12 cellular contexts compared by ENCODE assay signal in the genomic region with DNA sequence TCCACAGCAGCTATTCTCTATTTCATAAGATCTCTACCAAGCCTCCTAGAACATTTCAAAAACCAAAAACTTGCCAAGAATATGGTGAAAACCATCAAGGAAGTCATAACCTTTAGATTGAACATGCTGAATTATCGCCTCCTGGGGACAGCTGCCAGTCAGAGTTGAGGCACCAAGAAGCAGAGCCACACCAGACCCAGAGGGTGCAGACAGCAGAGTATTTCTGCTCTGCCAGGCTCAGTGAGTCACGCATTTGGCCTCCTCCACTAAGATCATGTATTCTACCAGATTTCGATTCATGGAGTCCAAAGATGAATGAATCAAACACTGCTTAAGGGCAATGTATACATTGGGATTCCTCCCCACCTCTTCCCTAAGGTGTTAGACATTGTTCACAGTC. TPM values are rescaled to one million over a fixed set of nuclear protein-coding genes. Genes with fewer than 3 reads are reported as not detected.
DNase-seq lines count a peak whose midpoint lies in the region; ATAC-seq and TF ChIP-seq lines count a peak whose summit lies in the region.
"Had no signal": no experiment of that assay in that cellular context is flagged by ENCODE, and none has a peak within 500 bp of the region (broad histone marks: within the 10 kb centered on the region; RNA-seq: fewer than 3 reads in every experiment).

No MANE protein-coding gene starts in this region.

- H3K36me3 ChIP-seq in ES-I3 (ENCODE audit: insufficient read depth, low read length) (peaks cover 16% of the 10 kb centered on the region), SJSA1 (peaks cover 70% of the 10 kb centered on the region), gastrocnemius medialis (no peaks in the 10 kb centered on the region), BE2C (no peaks in the 10 kb centered on the region)

- in situ Hi-C loops in gastrocnemius medialis (cut with MboI; ENCODE audit: low sequenced_read_pairs in 4 of 4), result no loop called here

- peaks cover 9% of the 10 kb centered on the region for H3K4me1 ChIP-seq in ES-I3 (ENCODE audit: insufficient read depth, low read length)
- peaks cover 54% of the 10 kb centered on the region for H3K4me1 ChIP-seq in SJSA1 (replicated peaks)
- H3K4me1 ChIP-seq in gastrocnemius medialis, result peaks cover 5 to 26% of the 10 kb centered on the region in 2 donors
- H3K4me1 ChIP-seq in BE2C, result no peaks in the 10 kb centered on the region; the same call in 1 of the 2 replicates

- DNase-seq in SJSA1 (ENCODE audit: low read depth in 1 of 2, low spot score in 2 of 2) (peak; percentile 25 to 55), foreskin fibroblast (peak in 1 of 2 donors; percentile 66), gastrocnemius medialis (no peak), NCI-H345 treated with DMSO at 0.1 percent for 48 hours (lab: John Stamatoyannopoulos, UW; ENCODE audit: unreplicated experiment) (no peak), T1000 (lab: John Stamatoyannopoulos, UW) (no peak), BE2C (no peak), NCI-H2196 treated with DMSO at 0.1 percent for 48 hours (lab: John Stamatoyannopoulos, UW; ENCODE audit: unreplicated experiment) (no peak)
- DNase-seq: activated T-cell treated with anti-CD3 and anti-CD28 coated beads, Interleukin-2, amount 50 U/mL, for 48 hours; naive B cell; NCI-H510A treated with DMSO at 0.1 percent for 48 hours; T-helper 2 cell had no signal

- peak overlapping the region; percentile 85; the same call in 1 of the 2 replicates for H3K9ac ChIP-seq in ES-I3 (ENCODE audit: low read depth, low read length)

- intact Hi-C loops in gastrocnemius medialis (cut with DNase I; ENCODE audit: low total_unique reads), result no loop called here

- peak overlapping the region; percentile 85 for H3K4me3 ChIP-seq in SJSA1
- H3K4me3 ChIP-seq in foreskin fibroblast (ENCODE audit: low read depth in 1 of 2, low read length in 2 of 2), result peak overlapping the region; percentile 30 to 80
- H3K4me3 ChIP-seq in gastrocnemius medialis, result peak overlapping the region in 3 of 4 donors; percentile 61 to 76 (median 62)
- H3K4me3 ChIP-seq in BE2C (ENCODE audit: low read depth, low read length), result no peak overlapping the region

- no peak for ATAC-seq in gastrocnemius medialis

- TF ChIP-seq POLR2A in gastrocnemius medialis (IDR thresholded peaks at IDR 0.05), result no peak

- TF ChIP-seq CTCF in foreskin fibroblast (IDR thresholded peaks at IDR 0.05; ENCODE audit: low read depth, low read length), result no peak
- TF ChIP-seq CTCF in gastrocnemius medialis (IDR thresholded peaks at IDR 0.05 in 4 of 5, conservative IDR thresholded peaks at IDR 0.05 in 1 of 5), result no peak
- no peak for TF ChIP-seq CTCF in BE2C (IDR thresholded peaks at IDR 0.05; ENCODE audit: low read depth, low read length)

- H3K27me3 ChIP-seq in SJSA1 (replicated peaks) (no peaks in the 10 kb centered on the region), gastrocnemius medialis (peaks cover 28 to 46% (median 36%) of the 10 kb centered on the region in 3 donors), BE2C (no peaks in the 10 kb centered on the region)

- H3K27ac ChIP-seq in SJSA1, result no peak overlapping the region
- no peak overlapping the region for H3K27ac ChIP-seq in gastrocnemius medialis

- H3K9me3 ChIP-seq in ES-I3 (ENCODE audit: control insufficient read depth, insufficient read depth, low read length) (no peaks in the 10 kb centered on the region), SJSA1 (replicated peaks) (no peaks in the 10 kb centered on the region), gastrocnemius medialis (no peaks in the 10 kb centered on the region), BE2C (no peaks in the 10 kb centered on the region)

RNA-seq across cellular contexts. Expression of gene F3, which starts 2.1 kb away (rescaled TPM):
- total RNA-seq in SJSA1 (2014; rRNA removed; shearing (Covaris generic)), result 54.7 and 63.4 TPM in 2 replicates
- total RNA-seq in gastrocnemius medialis, result 10 to 100 TPM in 1 of 4 donors, 1 to 10 TPM in 3; 3.1 to 10.8 (median 6.3) TPM
- polyA plus RNA-seq in BE2C (2012; ENCODE audit: insufficient read depth, insufficient read length, low read depth), result not detected

Comparison
In these comparisons a context has a peak if more than half of its experiments do, and no peak if none do; other contexts are left out.
1. DNase-seq: peak in SJSA1 (2 of 2); none in gastrocnemius medialis (0 of 2), NCI-H345 treated with DMSO at 0.1 percent for 48 hours (single experiment), T1000 (single experiment), BE2C (single experiment) and NCI-H2196 treated with DMSO at 0.1 percent for 48 hours (single experiment).